25 cellular contexts compared by ENCODE assay signal in genomic region chr22:24416095-24416494, GRCh38. TPM values are rescaled to one million over a fixed set of nuclear protein-coding genes. Genes with fewer than 3 reads are reported as not detected.
DNase-seq lines count a peak whose midpoint lies in the region; ATAC-seq and TF ChIP-seq lines count a peak whose summit lies in the region.
"Had no signal": no experiment of that assay in that cellular context is flagged by ENCODE, and none has a peak within 500 bp of the region (broad histone marks: within the 10 kb centered on the region; RNA-seq: fewer than 3 reads in every experiment).

No MANE protein-coding gene starts in this region.

- peaks cover 8% of the 10 kb centered on the region for H3K36me3 Mint-ChIP-seq in endothelial cell (ENCODE audit: low read depth, unreplicated experiment)
- H3K36me3 Mint-ChIP-seq: natural killer cell treated with Interleukin-12 subunit alpha and Interleukin-12 subunit beta and Interleukin-15 and Interleukin-18, amount 100 ng/mL, for 72 hours had no signal

- DNase-seq in DMS 273 treated with DMSO at 0.1 percent for 48 hours (lab: John Stamatoyannopoulos, UW) (peak; percentile 40), NCI-H446 treated with DMSO at 0.1 percent for 48 hours (lab: John Stamatoyannopoulos, UW) (peak; percentile 50), endothelial cell (ENCODE audit: low spot score) (no peak), posterior vena cava (ENCODE audit: low spot score) (peak; percentile 54), SK-N-DZ (ENCODE audit: low spot score) (no peak), CD1c-positive myeloid dendritic cell (ENCODE audit: extremely low spot score) (no peak)
- DNase-seq: activated CD4-positive, alpha-beta memory T cell treated with anti-CD3 and anti-CD28 coated beads, Interleukin-2, amount 10 ng/mL, durations not matched to agents 7 days and 5 days; activated effector memory CD4-positive, alpha-beta T cell treated with Interleukin-2 at 50 U/mL for 16 hours; cerebellar nuclear complex; gastrocnemius medialis; GM23248; hippocampal formation; immature natural killer cell; KG1; left ventricle myocardium inferior; NCI-H1436; NCI-H748 treated with DMSO at 0.1 percent for 48 hours; SIG-M5; stimulated activated CD4-positive, alpha-beta T cell treated with anti-CD3 and anti-CD28 coated beads, Interleukin-4, amount 100 ng/mL, for 1 hour; stimulated activated naive CD4-positive, alpha-beta T cell; T-cell; testis had no signal

- peaks cover 13% of the 10 kb centered on the region for H3K4me1 Mint-ChIP-seq in endothelial cell (ENCODE audit: unreplicated experiment)
- H3K4me1 Mint-ChIP-seq: activated CD4-positive, alpha-beta memory T cell treated with anti-CD3 and anti-CD28 coated beads, Interleukin-2, amount 10 ng/mL, durations not matched to agents 7 days and 5 days had no signal

- no peak for TF ChIP-seq CTCF in endothelial cell (IDR thresholded peaks at IDR 0.05; ENCODE audit: unreplicated experiment)

- ATAC-seq in GM21723 (IDR thresholded peaks at IDR 0.05; ENCODE audit: unreplicated experiment): no peak
- ATAC-seq: gastrocnemius medialis; natural killer cell treated with Interleukin-12 subunit alpha and Interleukin-12 subunit beta and Interleukin-15 and Interleukin-18, amount 100 ng/mL, for 72 hours; T-cell had no signal

- intact Hi-C loops in posterior vena cava (cut with DNase I): no loop called here

- H3K27ac Mint-ChIP-seq in endothelial cell (ENCODE audit: unreplicated experiment): no peak overlapping the region
- H3K27ac Mint-ChIP-seq: activated CD4-positive, alpha-beta memory T cell treated with anti-CD3 and anti-CD28 coated beads, Interleukin-2, amount 10 ng/mL, durations not matched to agents 7 days and 5 days; immature natural killer cell; T-cell had no signal

- peak overlapping the region; percentile 73 for H3K4me3 Mint-ChIP-seq in endothelial cell (ENCODE audit: unreplicated experiment)
- H3K4me3 Mint-ChIP-seq: activated CD4-positive, alpha-beta memory T cell treated with anti-CD3 and anti-CD28 coated beads, Interleukin-2, amount 10 ng/mL, durations not matched to agents 7 days and 5 days; CD8-positive, alpha-beta memory T cell; immature natural killer cell; natural killer cell treated with Interleukin-12 subunit alpha and Interleukin-12 subunit beta and Interleukin-15 and Interleukin-18, amount 100 ng/mL, for 72 hours; T-cell had no signal

- H3K9me3 Mint-ChIP-seq in endothelial cell (ENCODE audit: unreplicated experiment): no peaks in the 10 kb centered on the region
- H3K9me3 Mint-ChIP-seq: activated CD4-positive, alpha-beta memory T cell treated with anti-CD3 and anti-CD28 coated beads, Interleukin-2, amount 10 ng/mL, durations not matched to agents 7 days and 5 days; CD8-positive, alpha-beta memory T cell; immature natural killer cell; natural killer cell treated with Interleukin-12 subunit alpha and Interleukin-12 subunit beta and Interleukin-15 and Interleukin-18, amount 100 ng/mL, for 72 hours; T-cell had no signal

- H3K27me3 Mint-ChIP-seq in endothelial cell (ENCODE audit: unreplicated experiment): peaks cover 9% of the 10 kb centered on the region
- H3K27me3 Mint-ChIP-seq: activated CD4-positive, alpha-beta memory T cell treated with anti-CD3 and anti-CD28 coated beads, Interleukin-2, amount 10 ng/mL, durations not matched to agents 7 days and 5 days; CD8-positive, alpha-beta memory T cell; natural killer cell treated with Interleukin-12 subunit alpha and Interleukin-12 subunit beta and Interleukin-15 and Interleukin-18, amount 100 ng/mL, for 72 hours; T-cell had no signal

RNA-seq across cellular contexts. Expression of gene ADORA2A, which starts 11.3 kb away (rescaled TPM):
- total RNA-seq in endothelial cell (ENCODE audit: unreplicated experiment): 18.5 TPM
- 1 to 10 TPM; 1.9 to 2.6 TPM for total RNA-seq in posterior vena cava
- 8.7 and 11.8 TPM in 2 replicates for polyA plus RNA-seq in SK-N-DZ (2014; cell fraction: cytosol; rRNA removed)
- 4.8 and 7.8 TPM in 2 replicates for polyA plus RNA-seq in SK-N-DZ (2014; cell fraction: nucleus; rRNA removed)

Comparison
In these comparisons a context has a peak if more than half of its experiments do, and no peak if none do; other contexts are left out.
1. DNase-seq: peak in DMS 273 treated with DMSO at 0.1 percent for 48 hours (single experiment), NCI-H446 treated with DMSO at 0.1 percent for 48 hours (single experiment) and posterior vena cava (single experiment); none in endothelial cell (single experiment), SK-N-DZ (single experiment) and CD1c-positive myeloid dendritic cell (single experiment).